ENCODE assay signal across 8 cellular contexts in the genomic region with DNA sequence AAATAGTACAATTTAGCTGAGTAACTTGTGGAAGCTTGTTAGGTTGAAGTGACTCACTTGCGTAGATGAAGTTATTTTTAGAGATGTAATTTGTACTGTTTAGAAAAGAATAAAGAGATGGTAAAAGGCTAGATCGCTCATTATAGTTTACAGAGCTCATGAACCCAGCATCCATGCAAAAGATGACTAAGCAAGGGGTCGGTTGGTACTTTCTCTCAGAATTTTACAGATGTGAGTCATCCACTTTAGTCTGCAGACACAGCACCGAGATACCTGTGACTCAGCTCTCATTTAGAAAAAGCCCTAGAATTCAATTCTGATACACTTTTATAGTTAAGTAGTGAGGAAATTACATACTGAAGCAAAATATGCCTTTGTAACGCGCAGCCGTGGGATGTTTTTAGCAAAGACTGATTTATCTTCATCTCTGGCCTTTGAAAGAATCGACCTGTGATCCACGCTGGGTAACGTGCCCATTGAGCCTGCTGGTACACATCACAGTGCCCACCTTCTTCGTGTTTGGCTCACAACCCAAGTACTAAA.
DNase-seq lines count a peak whose midpoint lies in the region; ATAC-seq and TF ChIP-seq lines count a peak whose summit lies in the region.

No MANE protein-coding gene starts in this region.

- WGBS in mesendoderm (ENCODE audit: extremely low coverage, insufficient coverage, low lambda C conversion rate): 100% methylated on average over 1 of the region's 11 CpGs
- WGBS in tibial nerve, 2 donors: 60 to 63% methylated on average over 11 of the region's 11 CpGs

- H3K4ac ChIP-seq in mesendoderm (ENCODE audit: low read depth, low read length): no peak overlapping the region

- peak; percentile 97 for DNase-seq in ACHN
- DNase-seq in NCI-H1436 (lab: John Stamatoyannopoulos, UW): peak; percentile 14
- peak; percentile 99 for DNase-seq in astrocyte of the spinal cord (ENCODE audit: low read depth, low spot score)
- DNase-seq in mesendoderm: peak; percentile 86
- DNase-seq in tibial nerve (ENCODE audit: low spot score in 2 of 2): no peak
- no peak for DNase-seq in CD4-positive, alpha-beta memory T cell

- in situ Hi-C loops in ACHN (cut with HindIII; ENCODE audit: low pct_ligation_motif_present, low pct_unique_long_range_greater_than_20kb, low sequenced_read_pairs) (no loop called here), astrocyte of the spinal cord (cut with HindIII; ENCODE audit: low sequenced_read_pairs) (no loop called here)

- H2BK15ac ChIP-seq in mesendoderm (replicated peaks; ENCODE audit: low read depth): no peak overlapping the region

- no peak overlapping the region for H4K8ac ChIP-seq in mesendoderm (ENCODE audit: low read depth, low read length)

- no peaks in the 10 kb centered on the region for H3K9me3 Mint-ChIP-seq in CD4-positive, alpha-beta memory T cell

- TF ChIP-seq CTCF in astrocyte of the spinal cord (IDR thresholded peaks at IDR 0.05; ENCODE audit: low read depth, low read length) (no peak), tibial nerve (IDR thresholded peaks at IDR 0.05) (no peak)

- no peak overlapping the region for H2BK120ac ChIP-seq in mesendoderm (ENCODE audit: low read depth, low read length)

- no peaks in the 10 kb centered on the region for H3K27me3 Mint-ChIP-seq in CD4-positive, alpha-beta memory T cell

- H3K18ac ChIP-seq in mesendoderm (ENCODE audit: low read length): no peak overlapping the region

- POLR2A ChIA-PET in CD4-positive, alpha-beta memory T cell (lab: Charles Lee; ENCODE audit: partially characterized antibody): no interaction called here

- H3K4me3 Mint-ChIP-seq in CD4-positive, alpha-beta memory T cell: no peak overlapping the region

- no peak overlapping the region for H3K4me2 ChIP-seq in mesendoderm (ENCODE audit: low read length)

- H3K9me3 ChIP-seq in tibial nerve: no peaks in the 10 kb centered on the region
- no peaks in the 10 kb centered on the region for H3K9me3 ChIP-seq in CD4-positive, alpha-beta memory T cell (ENCODE audit: control insufficient read depth in 1 of 2, low read length in 2 of 2)

- H3K27me3 ChIP-seq in mesendoderm (ENCODE audit: insufficient read depth, low read length, poor library complexity) (no peaks in the 10 kb centered on the region), tibial nerve (no peaks in the 10 kb centered on the region)
- no peaks in the 10 kb centered on the region for H3K27me3 ChIP-seq in CD4-positive, alpha-beta memory T cell (ENCODE audit: insufficient read depth, low read length)

- intact Hi-C loops in CD4-positive, alpha-beta memory T cell (cut with micrococcal nuclease): no loop called here

- H3K79me1 ChIP-seq in mesendoderm (ENCODE audit: low read length): no peaks in the 10 kb centered on the region

- CTCF ChIA-PET in CD4-positive, alpha-beta memory T cell (lab: Charles Lee; ENCODE audit: partially characterized antibody): no interaction called here

- no peak overlapping the region for H4K5ac ChIP-seq in mesendoderm (ENCODE audit: low read length)

- H2BK5ac ChIP-seq in mesendoderm (ENCODE audit: low read length): no peak overlapping the region

- H3K23ac ChIP-seq in mesendoderm (ENCODE audit: low read length): no peak overlapping the region

- peak overlapping the region in 2 of 7 donors; percentile 25 to 46 for H3K27ac Mint-ChIP-seq in CD4-positive, alpha-beta memory T cell

- H3K4me1 Mint-ChIP-seq in CD4-positive, alpha-beta memory T cell: peaks cover 11 to 31% (median 15%) of the 10 kb centered on the region in 4 donors

- no peak overlapping the region for H3K4me3 ChIP-seq in astrocyte of the spinal cord (ENCODE audit: low read depth, low read length)
- H3K4me3 ChIP-seq in mesendoderm (ENCODE audit: low read length): no peak overlapping the region
- H3K4me3 ChIP-seq in tibial nerve: no peak overlapping the region
- no peak overlapping the region for H3K4me3 ChIP-seq in CD4-positive, alpha-beta memory T cell (ENCODE audit: low read length in 2 of 2)

- H3K27ac ChIP-seq in mesendoderm (ENCODE audit: low read depth, low read length) (no peak overlapping the region), tibial nerve (no peak overlapping the region)
- no peak overlapping the region for H3K27ac ChIP-seq in CD4-positive, alpha-beta memory T cell (ENCODE audit: low read depth, low read length)

- H3K36me3 ChIP-seq in mesendoderm (ENCODE audit: control insufficient read depth, insufficient read depth, low read length): no peaks in the 10 kb centered on the region
- H3K36me3 ChIP-seq in tibial nerve: no peaks in the 10 kb centered on the region
- no peaks in the 10 kb centered on the region for H3K36me3 ChIP-seq in CD4-positive, alpha-beta memory T cell (ENCODE audit: insufficient read depth, low read length)

- TF ChIP-seq EP300 in tibial nerve (IDR thresholded peaks at IDR 0.05): no peak

- peaks cover 3 to 28% of the 10 kb centered on the region in 2 donors for H3K36me3 Mint-ChIP-seq in CD4-positive, alpha-beta memory T cell

- H3K56ac ChIP-seq in mesendoderm (ENCODE audit: low read length): no peak overlapping the region

- H3K9ac ChIP-seq in mesendoderm (ENCODE audit: low read length): no peak overlapping the region

- no peaks in the 10 kb centered on the region for H3K79me2 ChIP-seq in mesendoderm (ENCODE audit: control insufficient read depth, insufficient read depth, low read length)

- ATAC-seq in GM18511 (IDR thresholded peaks at IDR 0.05; ENCODE audit: unreplicated experiment) (peak; percentile 76), GM18873 (IDR thresholded peaks at IDR 0.05; ENCODE audit: low FRiP score, unreplicated experiment) (no peak)

- H3K4me1 ChIP-seq in mesendoderm (ENCODE audit: control insufficient read depth, low read depth, low read length) (peaks cover 5% of the 10 kb centered on the region), tibial nerve (peaks cover 0 to 28% (median 11%) of the 10 kb centered on the region in 4 donors)
- peaks cover 26% of the 10 kb centered on the region for H3K4me1 ChIP-seq in CD4-positive, alpha-beta memory T cell (ENCODE audit: insufficient read depth, low read length)

- TF ChIP-seq POLR2A in tibial nerve (IDR thresholded peaks at IDR 0.05): no peak

- no peak overlapping the region for H2AK5ac ChIP-seq in mesendoderm (ENCODE audit: low read length)

Comparison
In these comparisons a context has a peak if more than half of its experiments do, and no peak if none do; other contexts are left out.
1. DNase-seq: peak in ACHN (single experiment), NCI-H1436 (single experiment), astrocyte of the spinal cord (single experiment) and mesendoderm (single experiment); none in tibial nerve (0 of 2) and CD4-positive, alpha-beta memory T cell (0 of 5).